Comparison of ENCODE assay signal across 9 cellular contexts in the genomic region with DNA sequence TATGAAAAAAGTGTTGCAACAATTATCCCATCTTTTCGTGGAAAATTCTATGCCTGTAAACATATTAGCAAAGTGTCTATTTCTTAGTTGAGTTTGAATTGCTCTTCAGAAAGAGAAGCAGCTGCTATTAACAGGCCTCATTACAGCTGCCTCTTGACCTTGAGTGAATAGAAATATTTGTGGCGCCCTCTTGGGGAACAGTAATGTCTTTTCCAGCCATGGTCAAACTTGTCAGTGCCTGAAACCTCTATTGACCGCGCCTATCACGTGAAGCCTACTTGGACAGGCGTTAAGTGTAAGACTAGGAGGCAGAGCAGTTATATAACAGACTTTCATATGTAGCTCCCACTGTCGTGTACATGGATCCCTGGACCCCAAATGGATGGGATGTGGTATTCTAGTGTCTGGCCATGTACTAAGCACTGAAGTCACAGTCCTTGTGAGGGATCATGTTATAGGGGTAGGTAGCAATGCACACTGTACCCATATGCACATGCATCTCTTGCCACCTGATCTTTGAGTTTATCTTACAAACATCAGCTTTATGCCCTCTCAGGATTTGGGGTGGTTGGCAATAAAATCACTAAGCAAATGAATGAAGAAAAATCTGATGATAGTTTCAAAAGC.
DNase-seq lines count a peak whose midpoint lies in the region; ATAC-seq, FAIRE-seq and TF ChIP-seq lines count a peak whose summit lies in the region.
"Had no signal": no experiment of that assay in that cellular context is flagged by ENCODE, and none has a peak within 500 bp of the region (broad histone marks: within the 10 kb centered on the region; RNA-seq: fewer than 3 reads in every experiment).

No MANE protein-coding gene starts in this region.

- FAIRE-seq in A549 (lab: Jason Lieb, UNC): no peak
- FAIRE-seq: colon had no signal

- no peak overlapping the region for H3K27ac Mint-ChIP-seq in mesothelial cell of epicardium

- H3K27me3 Mint-ChIP-seq in mesothelial cell of epicardium (ENCODE audit: low read depth): no peaks in the 10 kb centered on the region

- H3K4me1 Mint-ChIP-seq in mesothelial cell of epicardium: no peaks in the 10 kb centered on the region

- no peaks in the 10 kb centered on the region for H3K4me1 ChIP-seq in A549

- POLR2A ChIA-PET in A549 (lab: Yijun Ruan, JAX): no interaction called here

- H3K4me3 ChIP-seq in A549: no peak overlapping the region

- WGBS in A549 (ENCODE audit: missing lambda C conversion rate): 26% methylated on average over 7 of the region's 7 CpGs

- no peak overlapping the region for H3K27ac ChIP-seq in A549

- CTCF ChIA-PET in A549 (lab: Yijun Ruan, JAX): interaction anchor here (0.6 to 1.6 kb wide), 4 partner anchors 23 to 366 kb away, joined by 3 to 5 read pairs (median 4); partner anchors contain the start of gene ZNF407

- TF ChIP-seq CTCF in A549 (IDR thresholded peaks at IDR 0.05) (peak; percentile 40), GM13976 (IDR thresholded peaks at IDR 0.05; ENCODE audit: borderline replicate concordance, control extremely low read depth, extremely low read depth, insufficient read depth, missing control alignments) (peak; percentile 40), mesothelial cell of epicardium (IDR thresholded peaks at IDR 0.05; ENCODE audit: unreplicated experiment) (no peak)

- DNase-seq in A549 (ENCODE audit: low read depth in 1 of 2, low spot score in 1 of 2) (peak in 1 of 2 experiments; percentile 47), GM13976 (ENCODE audit: low spot score) (peak; percentile 33), NCI-H2081 (lab: John Stamatoyannopoulos, UW) (peak; percentile 51 to 75), amniotic epithelial cell (ENCODE audit: low read depth) (peak; percentile 57), kidney tubule cell (ENCODE audit: low spot score) (peak; percentile 44), mesothelial cell of epicardium (ENCODE audit: low spot score in 2 of 2, unreplicated experiment in 2 of 2) (no peak)
- no peak for DNase-seq in stimulated activated CD4-positive, alpha-beta T cell treated with anti-CD3 and anti-CD28 coated beads, Interleukin-4, amount 100 ng/mL, for 4 hours

- ATAC-seq in A549 (peak; percentile 39 to 76; a peak in 2 of 6 replicates), HG02852 (IDR thresholded peaks at IDR 0.05; ENCODE audit: unreplicated experiment) (peak; percentile 81)

- in situ Hi-C loops in GM13976 (cut with MboI; ENCODE audit: low sequenced_read_pairs, unreplicated experiment): loop anchor here (25.0 kb wide), 1 partner anchor 302 kb away; no protein-coding TSS in a partner anchor

- TF ChIP-seq POLR2A in A549 (IDR thresholded peaks at IDR 0.05; ENCODE audit: low read length): no peak

- no peak for TF ChIP-seq EP300 in A549 (IDR thresholded peaks at IDR 0.05)

- H3K36me3 Mint-ChIP-seq in mesothelial cell of epicardium: peaks cover 20% of the 10 kb centered on the region

- H3K4me2 ChIP-seq in A549: no peak overlapping the region

- peak; percentile 43 to 56; a peak in 3 of 5 replicates for TF ChIP-seq RAD21 in A549 (conservative IDR thresholded peaks at IDR 0.05 in 1 of 2, IDR thresholded peaks at IDR 0.05 in 1 of 2)

- peaks cover 23% of the 10 kb centered on the region for H3K9me3 Mint-ChIP-seq in mesothelial cell of epicardium

- H3K9me3 ChIP-seq in A549: no peaks in the 10 kb centered on the region; the same call in 2 of the 3 replicates

- H3K4me3 Mint-ChIP-seq in mesothelial cell of epicardium: no peak overlapping the region

TF ChIP-seq in A549, 52 proteins besides CTCF, POLR2A, EP300 and RAD21:
- TF ChIP-seq SMC3 (IDR thresholded peaks at IDR 0.05) (peak; percentile 39), RFX5 (IDR thresholded peaks at IDR 0.05) (no peak), GATA3 (IDR thresholded peaks at IDR 0.05; ENCODE audit: borderline replicate concordance) (no peak), KDM5A (IDR thresholded peaks at IDR 0.05) (no peak)

Comparison
In these comparisons a context has a peak if more than half of its experiments do, and no peak if none do; other contexts are left out.
1. DNase-seq: peak in GM13976 (single experiment), NCI-H2081 (2 of 2), amniotic epithelial cell (single experiment) and kidney tubule cell (single experiment); none in mesothelial cell of epicardium (0 of 2) and stimulated activated CD4-positive, alpha-beta T cell treated with anti-CD3 and anti-CD28 coated beads, Interleukin-4, amount 100 ng/mL, for 4 hours (0 of 2).